Comparison of ENCODE assay signal across 13 cellular contexts in genomic region chr6:135158397-135158796, GRCh38. TPM values are rescaled to one million over a fixed set of nuclear protein-coding genes. Genes with fewer than 3 reads are reported as not detected.
DNase-seq lines count a peak whose midpoint lies in the region; ATAC-seq and TF ChIP-seq lines count a peak whose summit lies in the region.
"Had no signal": no experiment of that assay in that cellular context is flagged by ENCODE, and none has a peak within 500 bp of the region (broad histone marks: within the 10 kb centered on the region; RNA-seq: fewer than 3 reads in every experiment).

No MANE protein-coding gene starts in this region.

- H3K27ac Mint-ChIP-seq in activated T-cell treated with anti-CD3 and anti-CD28 coated beads, Interleukin-2, amount 50 U/mL, for 72 hours, result peak overlapping the region; percentile 57
- no peak overlapping the region for H3K27ac Mint-ChIP-seq in stimulated activated effector memory CD8-positive, alpha-beta T cell treated with anti-CD3 and anti-CD28 coated beads, Interleukin-12 subunit alpha, Interleukin-12 subunit beta, amount 100 ng/mL, for 72 hours
- H3K27ac Mint-ChIP-seq: CD4-positive, alpha-beta memory T cell; HFFc6 had no signal

- H3K9me3 Mint-ChIP-seq in activated T-cell treated with anti-CD3 and anti-CD28 coated beads, Interleukin-2, amount 50 U/mL, for 72 hours, result peaks cover 0 to 1% of the 10 kb centered on the region in 2 donors
- peaks cover 2% of the 10 kb centered on the region for H3K9me3 Mint-ChIP-seq in stimulated activated effector memory CD8-positive, alpha-beta T cell treated with anti-CD3 and anti-CD28 coated beads, Interleukin-12 subunit alpha, Interleukin-12 subunit beta, amount 100 ng/mL, for 72 hours

- H3K4me3 Mint-ChIP-seq in activated T-cell treated with anti-CD3 and anti-CD28 coated beads, Interleukin-2, amount 50 U/mL, for 72 hours, result peak overlapping the region; percentile 58 to 59
- H3K4me3 Mint-ChIP-seq in stimulated activated effector memory CD8-positive, alpha-beta T cell treated with anti-CD3 and anti-CD28 coated beads, Interleukin-12 subunit alpha, Interleukin-12 subunit beta, amount 100 ng/mL, for 72 hours, result peak overlapping the region; percentile 27
- H3K4me3 Mint-ChIP-seq: CD4-positive, alpha-beta memory T cell; HFFc6 had no signal

- peak; percentile 29 to 44 for DNase-seq in activated T-cell treated with anti-CD3 and anti-CD28 coated beads, Interleukin-2, amount 50 U/mL, for 72 hours
- no peak for DNase-seq in activated T-cell treated with anti-CD3 and anti-CD28 coated beads, Interleukin-2, amount 50 U/mL, for 48 hours
- DNase-seq in ELR (ENCODE audit: low read depth), result peak; percentile 7
- no peak for DNase-seq in stimulated activated effector memory CD8-positive, alpha-beta T cell treated with anti-CD3 and anti-CD28 coated beads, Interleukin-12 subunit alpha, Interleukin-12 subunit beta, amount 100 ng/mL, for 72 hours (ENCODE audit: low spot score in 2 of 2)
- DNase-seq: BE2C; CD4-positive, alpha-beta memory T cell; DMS153; DND-41; HCEC 1CT; HFFc6 had no signal

- peaks cover 2 to 11% of the 10 kb centered on the region in 2 donors for H3K36me3 Mint-ChIP-seq in activated T-cell treated with anti-CD3 and anti-CD28 coated beads, Interleukin-2, amount 50 U/mL, for 72 hours (ENCODE audit: insufficient read depth in 2 of 2)
- H3K36me3 Mint-ChIP-seq in stimulated activated effector memory CD8-positive, alpha-beta T cell treated with anti-CD3 and anti-CD28 coated beads, Interleukin-12 subunit alpha, Interleukin-12 subunit beta, amount 100 ng/mL, for 72 hours, result peaks cover 6% of the 10 kb centered on the region
- H3K36me3 Mint-ChIP-seq: CD4-positive, alpha-beta memory T cell had no signal

- peak; percentile 36 to 59 for ATAC-seq in activated T-cell treated with anti-CD3 and anti-CD28 coated beads, Interleukin-2, amount 50 U/mL, for 72 hours (replicated peaks in 1 of 2)
- peak; percentile 61 for ATAC-seq in stimulated activated effector memory CD8-positive, alpha-beta T cell treated with anti-CD3 and anti-CD28 coated beads, Interleukin-12 subunit alpha, Interleukin-12 subunit beta, amount 100 ng/mL, for 72 hours
- no peak for ATAC-seq in GM21737 (IDR thresholded peaks at IDR 0.05; ENCODE audit: unreplicated experiment)
- ATAC-seq: A549 had no signal

- peaks cover 5% of the 10 kb centered on the region for H3K27me3 Mint-ChIP-seq in activated T-cell treated with anti-CD3 and anti-CD28 coated beads, Interleukin-2, amount 50 U/mL, for 72 hours (ENCODE audit: low read depth)

- peak; percentile 49; the same call in 1 of the 2 replicates for TF ChIP-seq EP300 in Ishikawa (IDR thresholded peaks at IDR 0.05; ENCODE audit: borderline replicate concordance)

- TF ChIP-seq RAD21 in Ishikawa (IDR thresholded peaks at IDR 0.05; ENCODE audit: low read depth), result no peak

- peaks cover 66% of the 10 kb centered on the region for H3K4me1 Mint-ChIP-seq in activated T-cell treated with anti-CD3 and anti-CD28 coated beads, Interleukin-2, amount 50 U/mL, for 72 hours (ENCODE audit: low read depth)
- H3K4me1 Mint-ChIP-seq in stimulated activated effector memory CD8-positive, alpha-beta T cell treated with anti-CD3 and anti-CD28 coated beads, Interleukin-12 subunit alpha, Interleukin-12 subunit beta, amount 100 ng/mL, for 72 hours, result peaks cover 68% of the 10 kb centered on the region

TF ChIP-seq in Ishikawa, 13 proteins besides CTCF, POLR2A, EP300 and RAD21:
- no peak for TF ChIP-seq ZBTB7A (IDR thresholded peaks at IDR 0.05; ENCODE audit: low read depth)
- TF ChIP-seq CEBPB (IDR thresholded peaks at IDR 0.05), result no peak
- TF ChIP-seq FOXM1 (IDR thresholded peaks at IDR 0.05; ENCODE audit: borderline replicate concordance, low read depth), result no peak
- TF ChIP-seq, protein P1, sequence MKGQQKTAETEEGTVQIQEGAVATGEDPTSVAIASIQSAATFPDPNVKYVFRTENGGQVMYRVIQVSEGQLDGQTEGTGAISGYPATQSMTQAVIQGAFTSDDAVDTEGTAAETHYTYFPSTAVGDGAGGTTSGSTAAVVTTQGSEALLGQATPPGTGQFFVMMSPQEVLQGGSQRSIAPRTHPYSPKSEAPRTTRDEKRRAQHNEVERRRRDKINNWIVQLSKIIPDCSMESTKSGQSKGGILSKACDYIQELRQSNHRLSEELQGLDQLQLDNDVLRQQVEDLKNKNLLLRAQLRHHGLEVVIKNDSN (IDR thresholded peaks at IDR 0.05), result no peak
- TF ChIP-seq, protein P2, sequence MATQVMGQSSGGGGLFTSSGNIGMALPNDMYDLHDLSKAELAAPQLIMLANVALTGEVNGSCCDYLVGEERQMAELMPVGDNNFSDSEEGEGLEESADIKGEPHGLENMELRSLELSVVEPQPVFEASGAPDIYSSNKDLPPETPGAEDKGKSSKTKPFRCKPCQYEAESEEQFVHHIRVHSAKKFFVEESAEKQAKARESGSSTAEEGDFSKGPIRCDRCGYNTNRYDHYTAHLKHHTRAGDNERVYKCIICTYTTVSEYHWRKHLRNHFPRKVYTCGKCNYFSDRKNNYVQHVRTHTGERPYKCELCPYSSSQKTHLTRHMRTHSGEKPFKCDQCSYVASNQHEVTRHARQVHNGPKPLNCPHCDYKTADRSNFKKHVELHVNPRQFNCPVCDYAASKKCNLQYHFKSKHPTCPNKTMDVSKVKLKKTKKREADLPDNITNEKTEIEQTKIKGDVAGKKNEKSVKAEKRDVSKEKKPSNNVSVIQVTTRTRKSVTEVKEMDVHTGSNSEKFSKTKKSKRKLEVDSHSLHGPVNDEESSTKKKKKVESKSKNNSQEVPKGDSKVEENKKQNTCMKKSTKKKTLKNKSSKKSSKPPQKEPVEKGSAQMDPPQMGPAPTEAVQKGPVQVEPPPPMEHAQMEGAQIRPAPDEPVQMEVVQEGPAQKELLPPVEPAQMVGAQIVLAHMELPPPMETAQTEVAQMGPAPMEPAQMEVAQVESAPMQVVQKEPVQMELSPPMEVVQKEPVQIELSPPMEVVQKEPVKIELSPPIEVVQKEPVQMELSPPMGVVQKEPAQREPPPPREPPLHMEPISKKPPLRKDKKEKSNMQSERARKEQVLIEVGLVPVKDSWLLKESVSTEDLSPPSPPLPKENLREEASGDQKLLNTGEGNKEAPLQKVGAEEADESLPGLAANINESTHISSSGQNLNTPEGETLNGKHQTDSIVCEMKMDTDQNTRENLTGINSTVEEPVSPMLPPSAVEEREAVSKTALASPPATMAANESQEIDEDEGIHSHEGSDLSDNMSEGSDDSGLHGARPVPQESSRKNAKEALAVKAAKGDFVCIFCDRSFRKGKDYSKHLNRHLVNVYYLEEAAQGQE (IDR thresholded peaks at IDR 0.05; ENCODE audit: low read depth), result no peak

RNA-seq across cellular contexts. Expression of gene MYB, which starts 22.7 kb away (rescaled TPM):
- total RNA-seq in activated T-cell treated with anti-CD3 and anti-CD28 coated beads, Interleukin-2, amount 50 U/mL, for 72 hours, result 10 to 100 TPM; 89.6 to 91.4 TPM

Comparison
In these comparisons a context has a peak if more than half of its experiments do, and no peak if none do; other contexts are left out.
1. DNase-seq: peak in activated T-cell treated with anti-CD3 and anti-CD28 coated beads, Interleukin-2, amount 50 U/mL, for 72 hours (2 of 2) and ELR (single experiment); none in activated T-cell treated with anti-CD3 and anti-CD28 coated beads, Interleukin-2, amount 50 U/mL, for 48 hours (0 of 2) and stimulated activated effector memory CD8-positive, alpha-beta T cell treated with anti-CD3 and anti-CD28 coated beads, Interleukin-12 subunit alpha, Interleukin-12 subunit beta, amount 100 ng/mL, for 72 hours (0 of 2).